In the genomic region with DNA sequence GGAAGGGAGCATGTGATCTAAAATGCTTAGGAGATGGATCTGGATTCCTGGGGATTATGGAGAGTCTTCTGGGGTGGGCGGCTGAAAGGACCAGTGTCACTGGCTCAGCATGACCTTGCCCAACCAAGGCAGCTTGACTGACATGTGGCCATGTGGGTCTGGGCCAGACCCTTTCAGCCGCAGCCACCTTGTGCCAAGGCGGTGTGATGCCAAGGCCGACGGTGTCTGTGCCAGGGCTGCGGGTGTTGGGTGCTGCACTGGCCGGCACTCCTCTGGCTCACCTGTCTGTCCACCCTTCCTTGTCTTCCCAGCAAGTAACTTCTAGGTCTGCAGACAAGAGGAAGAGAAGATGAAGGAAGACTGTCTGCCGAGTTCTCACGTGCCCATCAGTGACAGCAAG, we compare ENCODE assay signal across 34 cellular contexts. TPM values are rescaled to one million over a fixed set of nuclear protein-coding genes. Genes with fewer than 3 reads are reported as not detected.
DNase-seq lines count a peak whose midpoint lies in the region; ATAC-seq and TF ChIP-seq lines count a peak whose summit lies in the region.
"Had no signal": no experiment of that assay in that cellular context is flagged by ENCODE, and none has a peak within 500 bp of the region (broad histone marks: within the 10 kb centered on the region; RNA-seq: fewer than 3 reads in every experiment).

No MANE protein-coding gene starts in this region.

- peak overlapping the region; percentile 53 to 94 (median 62) for H3K27ac ChIP-seq in gastrocnemius medialis
- H3K27ac ChIP-seq in MM.1S (ENCODE audit: low read length): no peak overlapping the region
- H3K27ac ChIP-seq: hepatocyte, suprapubic skin, uterus, WERI-Rb-1 had no signal

- H3K27me3 Mint-ChIP-seq in CD14-positive monocyte (ENCODE audit: low read depth in 3 of 3): no peaks in the 10 kb centered on the region
- H3K27me3 Mint-ChIP-seq in dendritic cell treated with granulocyte-macrophage colony-stimulating factor and Interleukin-4, amounts not matched to agents 40 ng/mL and 50 ng/mL, for 4 days: no peaks in the 10 kb centered on the region
- H3K27me3 Mint-ChIP-seq in activated CD4-positive, alpha-beta T cell treated with anti-CD3 and anti-CD28 coated beads for 36 hours: no peaks in the 10 kb centered on the region
- H3K27me3 Mint-ChIP-seq: activated CD4-positive, alpha-beta T cell treated with anti-CD3 and anti-CD28 coated beads, Interleukin-2, amount 10 ng/mL, durations not matched to agents 7 days and 5 days; activated T-cell treated with anti-CD3 and anti-CD28 coated beads, Interleukin-2, amount 50 U/mL, for 24 hours; brain; IgD-negative memory B cell; stimulated activated naive B cell treated with anti-CD40 and anti-IgM and Interleukin-4, amounts not matched to agents 10 μg/mL and 1 μg/mL and 100 μg/mL, for 72 hours had no signal

- intact Hi-C loops in CD14-positive monocyte (cut with micrococcal nuclease) (loop anchor here in 1 of 2 donors (10.0 kb wide), 2 partner anchors 405 to 1055 kb away; partner anchors contain the start of gene ALOX5), gastrocnemius medialis (cut with DNase I; ENCODE audit: low total_unique reads) (loop anchor here (10.0 kb wide), 1 partner anchor 95 kb away; no protein-coding TSS in a partner anchor)
- intact Hi-C loops in dendritic cell treated with granulocyte-macrophage colony-stimulating factor and Interleukin-4, amounts not matched to agents 40 ng/mL and 50 ng/mL, for 4 days (cut with micrococcal nuclease): no loop called here
- intact Hi-C loops in activated CD4-positive, alpha-beta T cell treated with anti-CD3 and anti-CD28 coated beads for 36 hours (cut with DNase I, micrococcal nuclease): no loop called here

- peaks cover 47 to 61% of the 10 kb centered on the region in 2 donors for H3K36me3 Mint-ChIP-seq in CD14-positive monocyte
- peaks cover 83% of the 10 kb centered on the region for H3K36me3 Mint-ChIP-seq in dendritic cell treated with granulocyte-macrophage colony-stimulating factor and Interleukin-4, amounts not matched to agents 40 ng/mL and 50 ng/mL, for 4 days (ENCODE audit: low read depth)
- H3K36me3 Mint-ChIP-seq in activated CD4-positive, alpha-beta T cell treated with anti-CD3 and anti-CD28 coated beads for 36 hours (ENCODE audit: low read depth): no peaks in the 10 kb centered on the region
- H3K36me3 Mint-ChIP-seq: CD8-positive, alpha-beta memory T cell; IgD-negative memory B cell; stimulated activated naive B cell treated with anti-CD40 and anti-IgM and Interleukin-4, amounts not matched to agents 10 μg/mL and 1 μg/mL and 100 μg/mL, for 72 hours had no signal

- CTCF ChIA-PET in activated CD4-positive, alpha-beta T cell treated with anti-CD3 and anti-CD28 coated beads for 36 hours (lab: Charles Lee): no interaction called here

- peaks cover 29% of the 10 kb centered on the region for H3F3A ChIP-seq in MM.1S (ENCODE audit: insufficient read depth, low read length)

- ATAC-seq in left lobe of liver (peak; percentile 74), gastrocnemius medialis (peak; percentile 30 to 63), GM21825 (IDR thresholded peaks at IDR 0.05; ENCODE audit: unreplicated experiment) (no peak)
- ATAC-seq in activated CD4-positive, alpha-beta T cell treated with anti-CD3 and anti-CD28 coated beads for 36 hours: no peak
- ATAC-seq: esophagus mucosa; Panc1; stimulated activated naive B cell treated with anti-CD40 and anti-IgM and Interleukin-4, amounts not matched to agents 10 μg/mL and 1 μg/mL and 100 μg/mL, for 72 hours had no signal

- no peak for TF ChIP-seq POLR2A in gastrocnemius medialis (IDR thresholded peaks at IDR 0.05)

- no peaks in the 10 kb centered on the region for H3K9me2 ChIP-seq in MM.1S (replicated peaks; ENCODE audit: insufficient read depth, low read length)

- H3K4me3 ChIP-seq in gastrocnemius medialis (no peak overlapping the region), MM.1S (ENCODE audit: low read length) (no peak overlapping the region)
- H3K4me3 ChIP-seq: hepatocyte, sigmoid colon, suprapubic skin, uterus had no signal

- H4K20me1 ChIP-seq in MM.1S (ENCODE audit: insufficient read depth, low read length): no peaks in the 10 kb centered on the region

- no peaks in the 10 kb centered on the region for H3K27me3 ChIP-seq in gastrocnemius medialis
- no peaks in the 10 kb centered on the region for H3K27me3 ChIP-seq in MM.1S (replicated peaks; ENCODE audit: insufficient read depth, low read length)
- H3K27me3 ChIP-seq: hepatocyte, sigmoid colon, suprapubic skin, uterus had no signal

- H2AFZ ChIP-seq in MM.1S (ENCODE audit: low read length): no peak overlapping the region
- H2AFZ ChIP-seq: hepatocyte had no signal

- in situ Hi-C loops in gastrocnemius medialis (cut with MboI; ENCODE audit: low sequenced_read_pairs in 4 of 4): loop anchor here in 1 of 4 donors (5.0 kb wide), 1 partner anchor 38 kb away; no protein-coding TSS in a partner anchor

- TF ChIP-seq CTCF in CD14-positive monocyte (IDR thresholded peaks at IDR 0.05) (no peak), gastrocnemius medialis (IDR thresholded peaks at IDR 0.05 in 4 of 5, conservative IDR thresholded peaks at IDR 0.05 in 1 of 5) (no peak), MM.1S (IDR thresholded peaks at IDR 0.05; ENCODE audit: low read length) (no peak)

- peaks cover 97% of the 10 kb centered on the region for H3K4me1 Mint-ChIP-seq in CD14-positive monocyte
- H3K4me1 Mint-ChIP-seq in dendritic cell treated with granulocyte-macrophage colony-stimulating factor and Interleukin-4, amounts not matched to agents 40 ng/mL and 50 ng/mL, for 4 days (ENCODE audit: low read depth): peaks cover 97% of the 10 kb centered on the region
- peaks cover 36% of the 10 kb centered on the region for H3K4me1 Mint-ChIP-seq in activated CD4-positive, alpha-beta T cell treated with anti-CD3 and anti-CD28 coated beads for 36 hours

- peak overlapping the region in 6 of 7 donors; percentile 63 to 97 (median 92) for H3K27ac Mint-ChIP-seq in CD14-positive monocyte
- H3K27ac Mint-ChIP-seq in dendritic cell treated with granulocyte-macrophage colony-stimulating factor and Interleukin-4, amounts not matched to agents 40 ng/mL and 50 ng/mL, for 4 days: peak overlapping the region; percentile 88
- no peak overlapping the region for H3K27ac Mint-ChIP-seq in activated CD4-positive, alpha-beta T cell treated with anti-CD3 and anti-CD28 coated beads for 36 hours
- H3K27ac Mint-ChIP-seq: activated T-cell treated with anti-CD3 and anti-CD28 coated beads, Interleukin-2, amount 50 U/mL, for 24 hours; endodermal cell; mesothelial cell of epicardium; stimulated activated naive B cell treated with anti-CD40 and anti-IgM and Interleukin-4, amounts not matched to agents 10 μg/mL and 1 μg/mL and 100 μg/mL, for 72 hours had no signal

- H3K36me3 ChIP-seq in gastrocnemius medialis: no peaks in the 10 kb centered on the region
- peaks cover 14% of the 10 kb centered on the region for H3K36me3 ChIP-seq in MM.1S (replicated peaks; ENCODE audit: insufficient read depth, low read length)
- H3K36me3 ChIP-seq: uterus had no signal

- peaks cover 0 to 3% (median 0%) of the 10 kb centered on the region in 7 donors for H3K9me3 Mint-ChIP-seq in CD14-positive monocyte
- no peaks in the 10 kb centered on the region for H3K9me3 Mint-ChIP-seq in dendritic cell treated with granulocyte-macrophage colony-stimulating factor and Interleukin-4, amounts not matched to agents 40 ng/mL and 50 ng/mL, for 4 days
- no peaks in the 10 kb centered on the region for H3K9me3 Mint-ChIP-seq in activated CD4-positive, alpha-beta T cell treated with anti-CD3 and anti-CD28 coated beads for 36 hours (ENCODE audit: low read depth)
- H3K9me3 Mint-ChIP-seq: activated CD4-positive, alpha-beta T cell treated with anti-CD3 and anti-CD28 coated beads, Interleukin-2, amount 10 ng/mL, durations not matched to agents 7 days and 5 days; activated T-cell treated with anti-CD3 and anti-CD28 coated beads, Interleukin-2, amount 50 U/mL, for 24 hours; CD8-positive, alpha-beta memory T cell; endodermal cell; IgD-negative memory B cell; mesothelial cell of epicardium; nephron; stimulated activated naive B cell treated with anti-CD40 and anti-IgM and Interleukin-4, amounts not matched to agents 10 μg/mL and 1 μg/mL and 100 μg/mL, for 72 hours had no signal

- no peak overlapping the region for H3K4me2 ChIP-seq in MM.1S (ENCODE audit: low read depth, low read length)
- H3K4me2 ChIP-seq: hepatocyte had no signal

- H3K4me1 ChIP-seq in gastrocnemius medialis (peaks cover 63 to 69% of the 10 kb centered on the region in 2 donors), MM.1S (ENCODE audit: low read length) (peaks cover 61% of the 10 kb centered on the region)
- H3K4me1 ChIP-seq: uterus had no signal

- H3K9ac ChIP-seq in MM.1S (ENCODE audit: low read length): no peak overlapping the region

- peaks cover 70% of the 10 kb centered on the region for H3K79me2 ChIP-seq in MM.1S (ENCODE audit: low read length)

- POLR2A ChIA-PET in activated CD4-positive, alpha-beta T cell treated with anti-CD3 and anti-CD28 coated beads for 36 hours (lab: Charles Lee): no interaction called here

- H3K9me3 ChIP-seq in gastrocnemius medialis (no peaks in the 10 kb centered on the region), MM.1S (replicated peaks; ENCODE audit: insufficient read depth, low read length) (no peaks in the 10 kb centered on the region)
- H3K9me3 ChIP-seq: sigmoid colon, suprapubic skin, uterus had no signal

- peak overlapping the region in 1 of 2 donors; percentile 41 for H3K4me3 Mint-ChIP-seq in CD14-positive monocyte
- no peak overlapping the region for H3K4me3 Mint-ChIP-seq in dendritic cell treated with granulocyte-macrophage colony-stimulating factor and Interleukin-4, amounts not matched to agents 40 ng/mL and 50 ng/mL, for 4 days
- H3K4me3 Mint-ChIP-seq in activated CD4-positive, alpha-beta T cell treated with anti-CD3 and anti-CD28 coated beads for 36 hours: no peak overlapping the region
- H3K4me3 Mint-ChIP-seq: activated CD4-positive, alpha-beta T cell treated with anti-CD3 and anti-CD28 coated beads, Interleukin-2, amount 10 ng/mL, durations not matched to agents 7 days and 5 days; activated T-cell treated with anti-CD3 and anti-CD28 coated beads, Interleukin-2, amount 50 U/mL, for 24 hours; brain; endodermal cell; mesothelial cell of epicardium; nephron; stimulated activated naive B cell treated with anti-CD40 and anti-IgM and Interleukin-4, amounts not matched to agents 10 μg/mL and 1 μg/mL and 100 μg/mL, for 72 hours had no signal

- DNase-seq in CD14-positive monocyte (ENCODE audit: low spot score) (no peak), left lobe of liver (ENCODE audit: low spot score) (peak; percentile 81), gastrocnemius medialis (peak; percentile 58 to 87), MM.1S (no peak), NCI-H748 (lab: John Stamatoyannopoulos, UW; ENCODE audit: unreplicated experiment) (no peak)
- no peak for DNase-seq in activated CD4-positive, alpha-beta T cell treated with anti-CD3 and anti-CD28 coated beads for 36 hours
- DNase-seq: activated CD4-positive, alpha-beta T cell treated with anti-CD3 and anti-CD28 coated beads, Interleukin-2, amount 10 ng/mL, durations not matched to agents 7 days and 5 days; activated T-cell treated with anti-CD3 and anti-CD28 coated beads, Interleukin-2, amount 50 U/mL, for 24 hours; CD8-positive, alpha-beta memory T cell; endodermal cell; foreskin melanocyte; NCI-H1092 treated with DMSO at 0.1 percent for 48 hours; NCI-H1930; NCI-H526 treated with DMSO at 0.1 percent for 48 hours; SIG-M5; sigmoid colon; stimulated activated CD4-positive, alpha-beta T cell treated with anti-CD3 and anti-CD28 coated beads, Interleukin-15, amount 100 ng/mL, for 24 hours; stimulated activated naive B cell treated with anti-CD40 and anti-IgM and Interleukin-4, amounts not matched to agents 10 μg/mL and 1 μg/mL and 100 μg/mL, for 72 hours; SW 1271; T-helper 9 cell; uterus; WERI-Rb-1 had no signal

RNA-seq across cellular contexts. Expression of gene DEPP1, which starts 8.8 kb away (rescaled TPM):
- polyA plus RNA-seq in CD14-positive monocyte: not detected
- total RNA-seq in left lobe of liver (6.8 TPM), gastrocnemius medialis (100 to 1,000 TPM in 2 of 4 donors, 10 to 100 TPM in 2; 83.4 to 331 (median 120) TPM)
- under 1 TPM; 0.28 to 0.34 TPM for total RNA-seq in activated CD4-positive, alpha-beta T cell treated with anti-CD3 and anti-CD28 coated beads for 36 hours
- polyA plus RNA-seq: CD8-positive, alpha-beta memory T cell; IgD-negative memory B cell had no signal

RNA-seq across cellular contexts. Expression of gene RASSF4, which starts 10.3 kb away (rescaled TPM):
- polyA plus RNA-seq in CD14-positive monocyte: 100 to 1,000 TPM; 117 to 120 TPM
- total RNA-seq in left lobe of liver (25.0 TPM), gastrocnemius medialis (10 to 100 TPM in 3 of 4 donors, 1 to 10 TPM in 1; 9.4 to 39.7 (median 24.0) TPM)
- 1 to 10 TPM; 1.0 to 1.3 TPM for total RNA-seq in activated CD4-positive, alpha-beta T cell treated with anti-CD3 and anti-CD28 coated beads for 36 hours

RNA-seq across cellular contexts. Expression of gene ZNF22, which starts 30.9 kb away (rescaled TPM):
- polyA plus RNA-seq in CD14-positive monocyte: 10 to 100 TPM; 10.4 to 14.6 TPM
- total RNA-seq in left lobe of liver (12.9 TPM), gastrocnemius medialis (10 to 100 TPM in 2 of 4 donors, 1 to 10 TPM in 2; 3.6 to 12.3 (median 8.1) TPM)
- 10 to 100 TPM; 18.8 to 21.6 TPM for total RNA-seq in activated CD4-positive, alpha-beta T cell treated with anti-CD3 and anti-CD28 coated beads for 36 hours

RNA-seq across cellular contexts. Expression of gene TMEM72, which starts 58.7 kb away (rescaled TPM):
- not detected for polyA plus RNA-seq in CD14-positive monocyte
- not detected for total RNA-seq in left lobe of liver
- not detected for total RNA-seq in gastrocnemius medialis
- not detected for total RNA-seq in activated CD4-positive, alpha-beta T cell treated with anti-CD3 and anti-CD28 coated beads for 36 hours
- total RNA-seq: activated CD4-positive, alpha-beta T cell treated with anti-CD3 and anti-CD28 coated beads, Interleukin-2, amount 10 ng/mL, durations not matched to agents 7 days and 5 days; CD8-positive, alpha-beta memory T cell; endodermal cell; esophagus mucosa; H1; osteocyte; suprapubic skin had no signal
- polyA plus RNA-seq: CD8-positive, alpha-beta memory T cell; H1; hepatocyte; IgD-negative memory B cell had no signal

Comparison
In these comparisons a context has a peak if more than half of its experiments do, and no peak if none do; other contexts are left out.
1. DNase-seq: peak in left lobe of liver (single experiment) and gastrocnemius medialis (2 of 2); none in CD14-positive monocyte (single experiment), MM.1S (single experiment), activated CD4-positive, alpha-beta T cell treated with anti-CD3 and anti-CD28 coated beads for 36 hours (single experiment) and NCI-H748 (single experiment).
2. ATAC-seq: peak in left lobe of liver (single experiment) and gastrocnemius medialis (2 of 2); none in activated CD4-positive, alpha-beta T cell treated with anti-CD3 and anti-CD28 coated beads for 36 hours (single experiment) and GM21825 (single experiment).
3. RNA of gene DEPP1, which starts 8.8 kb away (total RNA-seq): 83.4 to 331 TPM in gastrocnemius medialis; 6.8 TPM in left lobe of liver (single experiment) and 0.28 to 0.34 TPM in activated CD4-positive, alpha-beta T cell treated with anti-CD3 and anti-CD28 coated beads for 36 hours; every median in the first group is over 10 times any median in the second.
4. RNA of gene RASSF4, which starts 10.3 kb away (total RNA-seq): 9.4 to 39.7 TPM in gastrocnemius medialis and 25.0 TPM in left lobe of liver (single experiment); 1.0 to 1.3 TPM in activated CD4-positive, alpha-beta T cell treated with anti-CD3 and anti-CD28 coated beads for 36 hours; every median in the first group is over 4 times any median in the second.